ENCODE assay signal across 12 cellular contexts in the genomic region with DNA sequence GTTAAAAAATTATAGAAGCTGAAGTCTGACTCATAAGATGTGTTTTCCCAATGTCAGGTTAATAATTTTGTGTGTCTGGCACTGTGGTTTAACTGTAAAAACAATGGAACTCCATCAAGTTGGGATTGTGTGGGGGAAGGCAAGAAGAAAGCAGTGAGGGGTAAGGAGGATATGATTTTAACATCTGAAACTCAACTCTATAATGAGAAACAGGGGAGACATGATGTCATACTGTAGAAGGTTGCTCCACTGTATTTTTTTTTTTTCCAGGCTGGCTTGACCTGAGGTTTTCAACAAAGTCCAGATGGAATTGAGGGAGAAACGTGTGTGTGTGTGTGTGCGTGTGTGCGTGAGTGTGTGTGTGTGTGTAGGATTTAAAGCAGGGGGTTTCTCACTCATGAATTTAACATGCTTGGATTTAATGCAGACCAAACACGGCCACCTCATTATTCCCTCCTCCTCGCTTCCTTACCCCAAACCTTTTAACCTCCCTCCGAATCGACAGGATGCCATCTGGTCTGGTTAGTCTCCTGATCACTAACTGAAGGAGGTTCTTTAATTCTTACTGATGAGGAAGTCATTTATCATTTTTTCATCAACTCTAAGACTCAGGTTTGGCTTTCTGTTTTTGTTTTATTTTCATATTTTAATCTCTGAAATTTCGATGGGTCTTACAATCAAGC.
A peak's percentile ranks its signal among the peaks of the same experiment; 100 is the strongest.
DNase-seq lines count a peak whose midpoint lies in the region; TF ChIP-seq lines count a peak whose summit lies in the region.
"Had no signal": no experiment of that assay in that cellular context is flagged by ENCODE, and none has a peak within 500 bp of the region (broad histone marks: within the 10 kb centered on the region; RNA-seq: fewer than 3 reads in every experiment).

No MANE protein-coding gene starts in this region.

- peak overlapping the region; percentile 64 for H3K27ac Mint-ChIP-seq in nephron progenitor cell

- H3K4me3 ChIP-seq in choroid plexus epithelial cell (ENCODE audit: low read depth, low read length) (no peak overlapping the region), BE2C (ENCODE audit: low read depth, low read length) (no peak overlapping the region)
- H3K4me3 ChIP-seq: MG63 had no signal

- no peaks in the 10 kb centered on the region for H3K36me3 Mint-ChIP-seq in nephron progenitor cell (ENCODE audit: low read depth)

- POLR2A ChIA-PET in HEK293T (lab: Yijun Ruan, JAX), result no interaction called here

- CTCF ChIA-PET in HEK293T (lab: Yijun Ruan, JAX), result no interaction called here

- no peak overlapping the region for H3K4me3 Mint-ChIP-seq in nephron progenitor cell

- no peaks in the 10 kb centered on the region for H3K27me3 ChIP-seq in BE2C
- H3K27me3 ChIP-seq: MG63 had no signal

- no peaks in the 10 kb centered on the region for H3K36me3 ChIP-seq in BE2C
- H3K36me3 ChIP-seq: MG63 had no signal

- TF ChIP-seq CTCF in choroid plexus epithelial cell (conservative IDR thresholded peaks at IDR 0.05; ENCODE audit: low read depth, low read length), result no peak
- no peak for TF ChIP-seq CTCF in nephron progenitor cell (IDR thresholded peaks at IDR 0.05)
- TF ChIP-seq CTCF in BE2C (IDR thresholded peaks at IDR 0.05; ENCODE audit: low read depth, low read length), result no peak

- DNase-seq in DMS 273 treated with DMSO at 0.1 percent for 48 hours (lab: John Stamatoyannopoulos, UW), result peak; percentile 72
- peak; percentile 82 for DNase-seq in M059J (ENCODE audit: low read depth)
- DNase-seq in choroid plexus epithelial cell (ENCODE audit: low read depth), result peak; percentile 79
- no peak for DNase-seq in nephron progenitor cell
- no peak for DNase-seq in HEK293T (ENCODE audit: extremely low spot score)
- DNase-seq in hypothalamus (lab: John Stamatoyannopoulos, UW), result no peak
- DNase-seq in BE2C, result no peak
- DNase-seq in DMS153 (lab: John Stamatoyannopoulos, UW), result no peak
- DNase-seq: caudate nucleus; MG63; NK-92 treated with Interleukin-12 subunit alpha and Interleukin-12 subunit beta, amount 100 ng/mL, for 24 hours; T-helper 9 cell had no signal

- peaks cover 11% of the 10 kb centered on the region for H3K4me1 Mint-ChIP-seq in nephron progenitor cell

- no peaks in the 10 kb centered on the region for H3K9me3 ChIP-seq in BE2C
- H3K9me3 ChIP-seq: MG63 had no signal

- peaks cover 5% of the 10 kb centered on the region for H3K9me3 Mint-ChIP-seq in nephron progenitor cell

- peaks cover 10% of the 10 kb centered on the region for H3K27me3 Mint-ChIP-seq in nephron progenitor cell (ENCODE audit: low read depth, poor library complexity)

- H3K4me1 ChIP-seq in BE2C, result no peaks in the 10 kb centered on the region

TF ChIP-seq in HEK293T, 16 proteins besides CTCF, POLR2A, EP300 and RAD21:
- TF ChIP-seq FOXK2 (IDR thresholded peaks at IDR 0.05), result no peak
- TF ChIP-seq FOXA1 (IDR thresholded peaks at IDR 0.05), result no peak
TF ChIP-seq in HEK293T: peak in this region for 0.

Comparison
In these comparisons a context has a peak if more than half of its experiments do, and no peak if none do; other contexts are left out.
1. DNase-seq: peak in DMS 273 treated with DMSO at 0.1 percent for 48 hours (single experiment), M059J (single experiment) and choroid plexus epithelial cell (single experiment); none in nephron progenitor cell (single experiment), HEK293T (single experiment), hypothalamus (0 of 51), BE2C (single experiment) and DMS153 (single experiment).